In the genomic region with DNA sequence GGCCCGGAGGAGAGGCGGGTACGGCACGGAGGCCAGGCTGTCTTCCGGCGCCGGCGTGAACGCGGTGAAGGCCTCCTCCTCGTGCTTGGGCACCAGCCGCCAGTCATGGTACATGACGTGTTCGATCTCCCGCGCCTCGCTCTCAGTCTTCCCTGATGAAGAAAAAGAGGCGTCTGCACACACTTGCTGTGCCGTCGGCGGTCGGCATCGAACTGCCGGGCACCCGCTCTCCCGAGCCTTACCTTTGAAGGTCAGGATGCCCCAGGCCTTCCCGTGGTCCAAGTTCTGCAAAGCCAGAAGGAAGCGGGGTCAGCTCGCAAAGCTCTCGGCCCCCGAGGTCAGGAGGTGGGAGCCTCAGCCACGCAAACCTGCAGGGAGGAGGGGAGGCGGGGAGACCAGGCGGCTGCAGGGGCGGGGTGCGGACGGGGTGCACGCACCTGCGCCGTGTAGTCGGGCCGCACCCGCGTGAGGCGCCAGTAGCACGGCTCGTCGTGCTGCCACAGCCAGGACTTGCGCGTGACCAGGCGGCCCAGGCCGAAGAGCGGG, we compare ENCODE assay signal across 8 cellular contexts. TPM values are rescaled to one million over a fixed set of nuclear protein-coding genes. Genes with fewer than 3 reads are reported as not detected.
DNase-seq lines count a peak whose midpoint lies in the region; ATAC-seq and TF ChIP-seq lines count a peak whose summit lies in the region.

A gene with protein sequence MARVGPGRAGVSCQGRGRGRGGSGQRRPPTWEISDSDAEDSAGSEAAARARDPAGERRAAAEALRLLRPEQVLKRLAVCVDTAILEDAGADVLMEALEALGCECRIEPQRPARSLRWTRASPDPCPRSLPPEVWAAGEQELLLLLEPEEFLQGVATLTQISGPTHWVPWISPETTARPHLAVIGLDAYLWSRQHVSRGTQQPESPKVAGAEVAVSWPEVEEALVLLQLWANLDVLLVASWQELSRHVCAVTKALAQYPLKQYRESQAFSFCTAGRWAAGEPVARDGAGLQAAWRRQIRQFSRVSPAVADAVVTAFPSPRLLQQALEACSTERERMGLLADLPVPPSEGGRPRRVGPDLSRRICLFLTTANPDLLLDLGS (plus strand): TSS at position 449 of the 546 bp plus-strand sequence. CDS start 418 bp downstream, outside the sequence.

- in situ Hi-C loops in brain microvascular endothelial cell (cut with HindIII; ENCODE audit: low pct_ligation_motif_present, low sequenced_read_pairs) = no loop called here

- H3K27me3 ChIP-seq in brain microvascular endothelial cell (replicated peaks) = no peaks in the 10 kb centered on the region

- no peaks in the 10 kb centered on the region for H3K9me3 Mint-ChIP-seq in T-helper 1 cell treated with Interleukin-12 subunit alpha and Interleukin-12 subunit beta and Interleukin-4 antibody, amounts not matched to agents 30 μg/mL and 1 μg/mL, for 36 hours

- intact Hi-C loops in left colon (cut with DNase I, micrococcal nuclease) = no loop called here

- no peaks in the 10 kb centered on the region for H3K27me3 Mint-ChIP-seq in T-helper 1 cell treated with Interleukin-12 subunit alpha and Interleukin-12 subunit beta and Interleukin-4 antibody, amounts not matched to agents 30 μg/mL and 1 μg/mL, for 36 hours (ENCODE audit: low read depth)

- H3K36me3 Mint-ChIP-seq in T-helper 1 cell treated with Interleukin-12 subunit alpha and Interleukin-12 subunit beta and Interleukin-4 antibody, amounts not matched to agents 30 μg/mL and 1 μg/mL, for 36 hours (ENCODE audit: low read depth) = peaks cover 11% of the 10 kb centered on the region

- peak within 1 kb of the TSS; percentile 63 for H3K27ac ChIP-seq in brain microvascular endothelial cell

- peak within 1 kb of the TSS; percentile 79 for H3K4me3 ChIP-seq in brain microvascular endothelial cell (ENCODE audit: low read depth, low read length)

- H3K27ac Mint-ChIP-seq in T-helper 1 cell treated with Interleukin-12 subunit alpha and Interleukin-12 subunit beta and Interleukin-4 antibody, amounts not matched to agents 30 μg/mL and 1 μg/mL, for 36 hours = peak within 1 kb of the TSS; percentile 99

- DNase-seq in EH (ENCODE audit: low read depth) (peak; percentile 38), brain microvascular endothelial cell (no peak), left colon (peak; percentile 55 to 67), iPS-NIHi7 (ENCODE audit: extremely low spot score) (no peak)
- DNase-seq in stimulated activated CD4-positive, alpha-beta T cell treated with anti-CD3 and anti-CD28 coated beads, Interleukin-4, amount 100 ng/mL, for 48 hours (ENCODE audit: low read depth in 2 of 2) = peak; percentile 44 to 47

- no peak for TF ChIP-seq CTCF in brain microvascular endothelial cell (IDR thresholded peaks at IDR 0.05; ENCODE audit: low read depth, low read length, missing control alignments)

- peaks cover 4% of the 10 kb centered on the region for H3K4me1 Mint-ChIP-seq in T-helper 1 cell treated with Interleukin-12 subunit alpha and Interleukin-12 subunit beta and Interleukin-4 antibody, amounts not matched to agents 30 μg/mL and 1 μg/mL, for 36 hours (ENCODE audit: low read depth)

- ATAC-seq in HG02852 (IDR thresholded peaks at IDR 0.05; ENCODE audit: unreplicated experiment) = peak; percentile 6
- ATAC-seq in left colon = peak; percentile 36
- no peak for ATAC-seq in GM18520 (IDR thresholded peaks at IDR 0.05; ENCODE audit: unreplicated experiment)

- peak within 1 kb of the TSS; percentile 100 for H3K4me3 Mint-ChIP-seq in T-helper 1 cell treated with Interleukin-12 subunit alpha and Interleukin-12 subunit beta and Interleukin-4 antibody, amounts not matched to agents 30 μg/mL and 1 μg/mL, for 36 hours

- H3K36me3 ChIP-seq in brain microvascular endothelial cell (replicated peaks) = peaks cover 44% of the 10 kb centered on the region

RNA-seq across cellular contexts. Expression of the gene that starts here (rescaled TPM):
- 10 to 100 TPM; 22.1 to 34.9 TPM for total RNA-seq in left colon

Comparison
In these comparisons a context has a peak if more than half of its experiments do, and no peak if none do; other contexts are left out.
1. DNase-seq: peak in EH (single experiment), left colon (2 of 2) and stimulated activated CD4-positive, alpha-beta T cell treated with anti-CD3 and anti-CD28 coated beads, Interleukin-4, amount 100 ng/mL, for 48 hours (2 of 2); none in brain microvascular endothelial cell (single experiment) and iPS-NIHi7 (single experiment).